2 cellular contexts compared by ENCODE assay signal in genomic region chr10:34314457-34314856, GRCh38.
TF ChIP-seq lines count a peak whose summit lies in the region.

No MANE protein-coding gene starts in this region.

TF ChIP-seq in HepG2, 621 proteins besides CTCF, POLR2A, EP300 and RAD21:
- peak; percentile 67 for TF ChIP-seq MAFF (IDR thresholded peaks at IDR 0.05; ENCODE audit: low read depth, low read length)
- no peak for TF ChIP-seq SALL1 (CRISPR knock-in tag; IDR thresholded peaks at IDR 0.05)
- TF ChIP-seq MAFK (conservative IDR thresholded peaks at IDR 0.05 in 1 of 2, IDR thresholded peaks at IDR 0.05 in 1 of 2; ENCODE audit: low read length in 2 of 2) = peak; percentile 38 to 67; a peak in 3 of 4 replicates

TF ChIP-seq in IMR-90, 13 proteins besides CTCF, POLR2A, EP300 and RAD21:
- TF ChIP-seq MXI1 (IDR thresholded peaks at IDR 0.05; ENCODE audit: borderline replicate concordance, low read depth, low read length) (no peak), BHLHE40 (IDR thresholded peaks at IDR 0.05; ENCODE audit: low read depth, low read length) (no peak), MAFK (IDR thresholded peaks at IDR 0.05; ENCODE audit: low read depth, low read length) (peak; percentile 46; the same call in 1 of the 2 replicates)
TF ChIP-seq in IMR-90: peak in this region for 1.
